ENCODE assay signal across 7 cellular contexts in the genomic region with DNA sequence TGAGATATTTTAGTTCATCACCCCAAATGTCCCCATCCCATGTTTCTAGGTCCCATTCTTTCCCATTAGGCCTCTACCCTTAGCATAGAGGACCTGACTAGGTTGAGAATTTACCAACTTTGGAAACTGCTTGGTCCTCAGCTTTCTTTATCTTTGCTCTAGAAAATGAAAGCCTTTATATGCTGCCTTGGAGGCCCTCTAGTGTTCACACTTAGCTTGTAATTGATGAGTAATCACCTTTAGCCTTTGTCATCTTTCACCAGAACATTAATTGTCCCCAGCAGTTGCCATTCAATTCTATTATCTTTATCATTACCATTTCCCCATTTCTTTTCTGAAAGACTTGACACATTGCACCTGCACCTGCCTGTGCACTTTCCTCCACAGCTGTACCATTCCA.
A peak's percentile ranks its signal among the peaks of the same experiment; 100 is the strongest.
DNase-seq lines count a peak whose midpoint lies in the region; ATAC-seq, FAIRE-seq and TF ChIP-seq lines count a peak whose summit lies in the region.

No MANE protein-coding gene starts in this region.

- H3K4me3 ChIP-seq in bronchial epithelial cell (ENCODE audit: low read depth, low read length) (no peak overlapping the region), neural progenitor cell (no peak overlapping the region)

- FAIRE-seq in bronchial epithelial cell (lab: Jason Lieb, UNC), result no peak

- H3K27me3 ChIP-seq in bronchial epithelial cell (ENCODE audit: control insufficient read depth, insufficient read depth, low read length), result no peaks in the 10 kb centered on the region
- H3K27me3 ChIP-seq in neural progenitor cell, result no peaks in the 10 kb centered on the region

- peaks cover 3% of the 10 kb centered on the region for H3K27me3 Mint-ChIP-seq in neural progenitor cell (ENCODE audit: insufficient read depth, low read depth)
- no peaks in the 10 kb centered on the region for H3K27me3 Mint-ChIP-seq in stimulated activated memory B cell treated with anti-CD40 and anti-IgM and Interleukin-4, amounts not matched to agents 10 μg/mL and 1 μg/mL and 100 μg/mL, for 72 hours

- no peak overlapping the region for H2AFZ ChIP-seq in neural progenitor cell (replicated peaks)

- H3K9ac ChIP-seq in neural progenitor cell, result no peak overlapping the region

- H4K20me1 ChIP-seq in neural progenitor cell (ENCODE audit: low read depth), result no peaks in the 10 kb centered on the region

- H3K36me3 Mint-ChIP-seq in neural progenitor cell, result no peaks in the 10 kb centered on the region
- no peaks in the 10 kb centered on the region for H3K36me3 Mint-ChIP-seq in stimulated activated memory B cell treated with anti-CD40 and anti-IgM and Interleukin-4, amounts not matched to agents 10 μg/mL and 1 μg/mL and 100 μg/mL, for 72 hours

- DNase-seq in HT-29 (ENCODE audit: low spot score), result peak; percentile 54
- DNase-seq in bronchial epithelial cell (ENCODE audit: low read depth), result peak; percentile 53
- peak; percentile 29 for DNase-seq in neural progenitor cell (ENCODE audit: low spot score)
- no peak for DNase-seq in GM19238 (ENCODE audit: insufficient read length, low spot score)
- DNase-seq in activated naive CD4-positive, alpha-beta T cell treated with Interleukin-2 at 50 U/mL for 16 hours, result no peak

- no peaks in the 10 kb centered on the region for H3K9me3 ChIP-seq in neural progenitor cell (ENCODE audit: low read depth)

- no peaks in the 10 kb centered on the region for H3K4me1 Mint-ChIP-seq in neural progenitor cell
- H3K4me1 Mint-ChIP-seq in stimulated activated memory B cell treated with anti-CD40 and anti-IgM and Interleukin-4, amounts not matched to agents 10 μg/mL and 1 μg/mL and 100 μg/mL, for 72 hours, result no peaks in the 10 kb centered on the region

- H3K79me2 ChIP-seq in neural progenitor cell (ENCODE audit: low read depth), result no peaks in the 10 kb centered on the region

- no peak overlapping the region for H3K27ac Mint-ChIP-seq in neural progenitor cell
- H3K27ac Mint-ChIP-seq in stimulated activated memory B cell treated with anti-CD40 and anti-IgM and Interleukin-4, amounts not matched to agents 10 μg/mL and 1 μg/mL and 100 μg/mL, for 72 hours, result no peak overlapping the region

- peaks cover 2% of the 10 kb centered on the region for H3K9me3 Mint-ChIP-seq in neural progenitor cell
- H3K9me3 Mint-ChIP-seq in stimulated activated memory B cell treated with anti-CD40 and anti-IgM and Interleukin-4, amounts not matched to agents 10 μg/mL and 1 μg/mL and 100 μg/mL, for 72 hours, result no peaks in the 10 kb centered on the region

- H3K4me2 ChIP-seq in neural progenitor cell, result no peak overlapping the region

- H3K4me1 ChIP-seq in neural progenitor cell, result peaks cover 16% of the 10 kb centered on the region

- H3K4me3 Mint-ChIP-seq in neural progenitor cell, result no peak overlapping the region
- H3K4me3 Mint-ChIP-seq in stimulated activated memory B cell treated with anti-CD40 and anti-IgM and Interleukin-4, amounts not matched to agents 10 μg/mL and 1 μg/mL and 100 μg/mL, for 72 hours, result no peak overlapping the region

- H3F3A ChIP-seq in neural progenitor cell (ENCODE audit: low read depth), result peaks cover 7% of the 10 kb centered on the region

- no peak overlapping the region for H3K27ac ChIP-seq in neural progenitor cell

- H3K36me3 ChIP-seq in bronchial epithelial cell (ENCODE audit: control insufficient read depth, insufficient read depth, low read length) (no peaks in the 10 kb centered on the region), neural progenitor cell (no peaks in the 10 kb centered on the region)

- ATAC-seq in GM18867 (IDR thresholded peaks at IDR 0.05; ENCODE audit: unreplicated experiment), result peak; percentile 82
- no peak for ATAC-seq in stimulated activated memory B cell treated with anti-CD40 and anti-IgM and Interleukin-4, amounts not matched to agents 10 μg/mL and 1 μg/mL and 100 μg/mL, for 72 hours

- TF ChIP-seq CTCF in bronchial epithelial cell (IDR thresholded peaks at IDR 0.05; ENCODE audit: insufficient read depth, low read length, severe bottlenecking) (peak; percentile 65), neural progenitor cell (IDR thresholded peaks at IDR 0.05) (peak; percentile 50)

Comparison
In these comparisons a context has a peak if more than half of its experiments do, and no peak if none do; other contexts are left out.
1. DNase-seq: peak in HT-29 (single experiment), bronchial epithelial cell (single experiment) and neural progenitor cell (single experiment); none in GM19238 (single experiment) and activated naive CD4-positive, alpha-beta T cell treated with Interleukin-2 at 50 U/mL for 16 hours (single experiment).